In the genomic region with DNA sequence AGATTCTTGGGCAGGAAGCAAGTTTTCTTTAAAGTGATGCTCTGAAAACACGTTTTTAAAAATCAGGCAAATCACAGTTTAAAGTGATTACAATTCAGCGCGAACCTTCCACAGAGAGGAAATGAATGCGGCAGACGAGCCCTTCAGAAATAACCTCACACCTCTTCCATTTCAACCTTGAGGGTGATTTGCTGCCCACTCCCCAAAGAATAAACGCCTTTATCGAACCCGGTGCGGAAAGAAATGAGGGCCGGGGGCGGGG, we compare ENCODE assay signal across 8 cellular contexts. TPM values are rescaled to one million over a fixed set of nuclear protein-coding genes. Genes with fewer than 3 reads are reported as not detected.
A peak's percentile ranks its signal among the peaks of the same experiment; 100 is the strongest.
DNase-seq lines count a peak whose midpoint lies in the region; ATAC-seq and TF ChIP-seq lines count a peak whose summit lies in the region.

No MANE protein-coding gene starts in this region.

- H3K27ac ChIP-seq in neuronal stem cell (replicated peaks; ENCODE audit: low read length) = peak overlapping the region; percentile 74

- no peak for ATAC-seq in effector memory CD8-positive, alpha-beta T cell (replicated peaks)

- no peaks in the 10 kb centered on the region for H3K36me3 ChIP-seq in Caco-2 (ENCODE audit: control insufficient read depth, insufficient read depth, low read length)
- H3K36me3 ChIP-seq in neuronal stem cell (replicated peaks in 1 of 2; ENCODE audit: control insufficient read depth in 2 of 2, insufficient read depth in 2 of 2, low read length in 2 of 2) = peaks cover 0 to 10% of the 10 kb centered on the region in 2 donors

- no peak overlapping the region for H4K8ac ChIP-seq in neuronal stem cell (ENCODE audit: low read depth, low read length)

- H3K23ac ChIP-seq in neuronal stem cell (ENCODE audit: low read depth, low read length, poor library complexity) = no peak overlapping the region

- H3K9me3 ChIP-seq in Caco-2 (no peaks in the 10 kb centered on the region), neuronal stem cell (replicated peaks in 1 of 2; ENCODE audit: control insufficient read depth in 2 of 2, insufficient read depth in 1 of 2, low read depth in 1 of 2, low read length in 2 of 2) (no peaks in the 10 kb centered on the region)

- H3K14ac ChIP-seq in neuronal stem cell (ENCODE audit: low read length) = no peak overlapping the region

- H3K4ac ChIP-seq in neuronal stem cell (ENCODE audit: low read length) = no peak overlapping the region

- peak overlapping the region; percentile 44 for H3K4me3 ChIP-seq in Caco-2 (ENCODE audit: low read depth, low read length)
- H3K4me3 ChIP-seq in neuronal stem cell (ENCODE audit: low read length in 2 of 2) = peak overlapping the region; percentile 86 to 89

- H3K36me3 Mint-ChIP-seq in Caco-2 (ENCODE audit: insufficient read depth, unreplicated experiment) = no peaks in the 10 kb centered on the region
- H3K36me3 Mint-ChIP-seq in effector memory CD8-positive, alpha-beta T cell (ENCODE audit: insufficient read depth) = peaks cover 15% of the 10 kb centered on the region

- H3K79me1 ChIP-seq in neuronal stem cell (ENCODE audit: low read depth, low read length) = no peaks in the 10 kb centered on the region

- H3K27me3 ChIP-seq in Caco-2 (replicated peaks; ENCODE audit: control insufficient read depth, insufficient read depth, low read length) = peaks cover 4% of the 10 kb centered on the region
- H3K27me3 ChIP-seq in neuronal stem cell (ENCODE audit: control insufficient read depth in 3 of 3, insufficient read depth in 3 of 3, low read depth in 1 of 3, low read length in 3 of 3) = no peaks in the 10 kb centered on the region

- no peak overlapping the region for H3K27ac Mint-ChIP-seq in Caco-2 (ENCODE audit: unreplicated experiment)
- peak overlapping the region in 1 of 2 donors; percentile 66 for H3K27ac Mint-ChIP-seq in effector memory CD8-positive, alpha-beta T cell

- peak overlapping the region; percentile 92 for H2AFZ ChIP-seq in neuronal stem cell (ENCODE audit: low read length)

- peaks cover 10% of the 10 kb centered on the region for H3K4me1 Mint-ChIP-seq in Caco-2 (ENCODE audit: low read depth, unreplicated experiment)
- peaks cover 28 to 31% of the 10 kb centered on the region in 2 donors for H3K4me1 Mint-ChIP-seq in effector memory CD8-positive, alpha-beta T cell (ENCODE audit: low read depth in 2 of 2)

- CTCF ChIA-PET in Caco-2 (lab: Charles Lee) = interaction anchor here (2.1 kb wide), 1 partner anchor 101 kb away, joined by 5 read pairs; no protein-coding TSS in a partner anchor

- H3K4me1 ChIP-seq in Caco-2 (peaks cover 4% of the 10 kb centered on the region; the same call in 1 of the 2 replicates), neuronal stem cell (ENCODE audit: control insufficient read depth in 2 of 2, insufficient read depth in 1 of 2, low read depth in 1 of 2, low read length in 2 of 2) (peaks cover 0 to 2% of the 10 kb centered on the region in 2 donors)

- no peak overlapping the region for H3K18ac ChIP-seq in neuronal stem cell (ENCODE audit: low read length)

- H3K9me3 Mint-ChIP-seq in Caco-2 (ENCODE audit: unreplicated experiment) = no peaks in the 10 kb centered on the region
- no peaks in the 10 kb centered on the region for H3K9me3 Mint-ChIP-seq in effector memory CD8-positive, alpha-beta T cell

- no peak for TF ChIP-seq CTCF in Caco-2 (IDR thresholded peaks at IDR 0.05; ENCODE audit: insufficient read depth in 1 of 2, low read depth in 1 of 2, low read length in 1 of 2, severe bottlenecking in 1 of 2, unreplicated experiment in 1 of 2)

- POLR2A ChIA-PET in Caco-2 (lab: Charles Lee) = no interaction called here

- H2BK15ac ChIP-seq in neuronal stem cell (ENCODE audit: low read length) = peak overlapping the region; percentile 66

- H4K91ac ChIP-seq in neuronal stem cell (ENCODE audit: low read depth, low read length, poor library complexity) = no peak overlapping the region

- H3K27me3 Mint-ChIP-seq in Caco-2 (ENCODE audit: insufficient read depth, unreplicated experiment) = peaks cover 32% of the 10 kb centered on the region
- H3K27me3 Mint-ChIP-seq in effector memory CD8-positive, alpha-beta T cell = peaks cover 64 to 89% of the 10 kb centered on the region in 2 donors

- peak in 1 of 2 experiments; percentile 4 for DNase-seq in Caco-2
- DNase-seq in NAMALWA (ENCODE audit: low spot score) = peak; percentile 56
- peak in 1 of 3 experiments; percentile 7 for DNase-seq in effector memory CD8-positive, alpha-beta T cell
- no peak for DNase-seq in neuronal stem cell (ENCODE audit: low spot score)
- DNase-seq in NCI-H345 (lab: John Stamatoyannopoulos, UW) = no peak
- no peak for DNase-seq in SIG-M5 (lab: John Stamatoyannopoulos, UW)
- DNase-seq in LoVo (ENCODE audit: low spot score) = no peak
- DNase-seq in activated CD4-positive, CD25-positive, alpha-beta regulatory T cell treated with anti-CD3 and anti-CD28 coated beads, Interleukin-2, amount 50 U/mL, for 72 hours = no peak

- BruUV-seq in Caco-2 (replicated peaks; lab: Mats Ljungman, UMichigan) = no TSS peak

- H2BK5ac ChIP-seq in neuronal stem cell (ENCODE audit: low read length) = peak overlapping the region; percentile 88

- H2AK5ac ChIP-seq in neuronal stem cell (ENCODE audit: low read depth, low read length) = no peak overlapping the region

- H2BK120ac ChIP-seq in neuronal stem cell (ENCODE audit: low read depth, low read length) = no peak overlapping the region

- H3K4me3 Mint-ChIP-seq in Caco-2 (ENCODE audit: unreplicated experiment) = peak overlapping the region; percentile 85
- peak overlapping the region; percentile 77 to 78 for H3K4me3 Mint-ChIP-seq in effector memory CD8-positive, alpha-beta T cell

- H2BK12ac ChIP-seq in neuronal stem cell (ENCODE audit: low read length) = no peak overlapping the region

- peak overlapping the region; percentile 81 for H3K4me2 ChIP-seq in neuronal stem cell (ENCODE audit: insufficient read depth, low read length, poor library complexity, severe bottlenecking)

- intact Hi-C loops in Caco-2 (cut with micrococcal nuclease; ENCODE audit: unreplicated experiment) = loop anchor here (1.0 to 10.0 kb wide), 10 partner anchors 66 to 728 kb away; no protein-coding TSS in a partner anchor

- no CpG with 5 or more reads among the region's 11 CpGs for WGBS in neuronal stem cell (ENCODE audit: extremely low coverage in 2 of 2, insufficient read length in 2 of 2, insufficient replicate concordance in 1 of 2), 2 donors

- no peak overlapping the region for H3K9ac ChIP-seq in neuronal stem cell (ENCODE audit: low read depth, low read length, poor library complexity)

RNA-seq across cellular contexts. Expression of gene EFNA5, which starts 2.3 kb away (rescaled TPM):
- total RNA-seq in Caco-2 (2022) = 1.5 and 1.6 TPM in 2 replicates
- polyA plus RNA-seq in neuronal stem cell (2013, experiment 1 of 2) = 128 TPM
- polyA plus RNA-seq in neuronal stem cell (2013, experiment 2 of 2) = 138 TPM
